In the genomic region with DNA sequence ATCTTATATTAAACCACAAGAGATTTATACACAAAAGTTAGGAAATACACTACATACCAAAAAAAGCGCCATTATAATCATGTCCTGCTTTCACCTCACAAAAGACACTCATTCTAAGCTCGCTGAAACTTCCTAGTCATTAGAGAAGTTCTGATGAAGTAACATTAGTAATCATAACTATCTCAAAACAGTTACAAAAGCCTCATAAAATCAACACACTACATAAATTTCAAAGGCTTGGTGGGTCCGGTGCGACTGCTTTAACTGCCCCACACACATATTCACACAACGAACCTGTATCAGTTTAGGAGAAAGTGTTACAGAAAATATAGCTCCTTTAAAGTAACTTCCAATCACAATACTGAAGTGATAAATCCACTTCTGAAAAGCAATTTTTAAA, we compare ENCODE assay signal across 8 cellular contexts. TPM values are rescaled to one million over a fixed set of nuclear protein-coding genes. Genes with fewer than 3 reads are reported as not detected.
DNase-seq lines count a peak whose midpoint lies in the region; ATAC-seq and TF ChIP-seq lines count a peak whose summit lies in the region.

No MANE protein-coding gene starts in this region.

- DNase-seq in activated naive CD4-positive, alpha-beta T cell treated with Interleukin-2 at 50 U/mL for 16 hours, result peak; percentile 16
- DNase-seq in activated naive CD4-positive, alpha-beta T cell treated with anti-CD3 and anti-CD28 coated beads, Interleukin-2, amount 50 U/mL, for 16 hours, result no peak
- peak; percentile 17 to 28 for DNase-seq in fibroblast of lung (ENCODE audit: low read depth in 2 of 2)
- peak; percentile 31 for DNase-seq in retina
- DNase-seq in NCI-H510A treated with DMSO at 0.1 percent for 48 hours (lab: John Stamatoyannopoulos, UW), result no peak
- no peak for DNase-seq in GDM1 (lab: John Stamatoyannopoulos, UW)

- no peak overlapping the region for H3K9ac ChIP-seq in fibroblast of lung (ENCODE audit: insufficient read depth, low read length)

- H3K4me1 Mint-ChIP-seq in T-helper 1 cell treated with Interleukin-12 subunit alpha and Interleukin-12 subunit beta and Interleukin-4 antibody, amounts not matched to agents 30 μg/mL and 1 μg/mL, for 36 hours (ENCODE audit: low read depth), result peaks cover 41% of the 10 kb centered on the region

- no peaks in the 10 kb centered on the region for H4K20me1 ChIP-seq in fibroblast of lung (ENCODE audit: control insufficient read depth, extremely low read depth, insufficient read depth, low read length)

- peak overlapping the region; percentile 6 for H2AFZ ChIP-seq in fibroblast of lung (ENCODE audit: low read length)

- no peaks in the 10 kb centered on the region for H3K9me3 Mint-ChIP-seq in T-helper 1 cell treated with Interleukin-12 subunit alpha and Interleukin-12 subunit beta and Interleukin-4 antibody, amounts not matched to agents 30 μg/mL and 1 μg/mL, for 36 hours

- no peaks in the 10 kb centered on the region for H3K9me3 ChIP-seq in fibroblast of lung (ENCODE audit: control insufficient read depth, insufficient read depth, low read depth, low read length)

- H3K36me3 ChIP-seq in fibroblast of lung (ENCODE audit: control insufficient read depth, insufficient read depth, low read length), result no peaks in the 10 kb centered on the region

- no peak for ATAC-seq in HG03520 (IDR thresholded peaks at IDR 0.05; ENCODE audit: unreplicated experiment)

- peak overlapping the region; percentile 83 for H3K27ac Mint-ChIP-seq in T-helper 1 cell treated with Interleukin-12 subunit alpha and Interleukin-12 subunit beta and Interleukin-4 antibody, amounts not matched to agents 30 μg/mL and 1 μg/mL, for 36 hours

- peak overlapping the region; percentile 90 for H3K4me2 ChIP-seq in fibroblast of lung (ENCODE audit: extremely low read depth, insufficient read depth, low read length)

- H3K27ac ChIP-seq in fibroblast of lung (ENCODE audit: insufficient read depth, low read length), result peak overlapping the region; percentile 75

- peaks cover 45% of the 10 kb centered on the region for H3K79me2 ChIP-seq in fibroblast of lung (ENCODE audit: control insufficient read depth, insufficient read depth, low read length)

- H3K4me3 ChIP-seq in fibroblast of lung (replicated peaks in 1 of 4; ENCODE audit: control extremely low read depth in 1 of 4, insufficient read depth in 1 of 4, low read depth in 3 of 4, low read length in 4 of 4), result peak overlapping the region; percentile 58 to 90 (median 76)

- no peak for TF ChIP-seq CTCF in fibroblast of lung (conservative IDR thresholded peaks at IDR 0.05 in 1 of 2, IDR thresholded peaks at IDR 0.05 in 1 of 2; ENCODE audit: low read depth in 1 of 2, low read length in 2 of 2)

- H3K4me3 Mint-ChIP-seq in T-helper 1 cell treated with Interleukin-12 subunit alpha and Interleukin-12 subunit beta and Interleukin-4 antibody, amounts not matched to agents 30 μg/mL and 1 μg/mL, for 36 hours, result peak overlapping the region; percentile 89

- peaks cover 2% of the 10 kb centered on the region for H3K4me1 ChIP-seq in fibroblast of lung (ENCODE audit: control insufficient read depth, extremely low read depth, insufficient read depth, low read length)

- no peaks in the 10 kb centered on the region for H3K27me3 ChIP-seq in fibroblast of lung (ENCODE audit: control insufficient read depth, insufficient read depth, low read length)

- H3K36me3 Mint-ChIP-seq in T-helper 1 cell treated with Interleukin-12 subunit alpha and Interleukin-12 subunit beta and Interleukin-4 antibody, amounts not matched to agents 30 μg/mL and 1 μg/mL, for 36 hours (ENCODE audit: low read depth), result peaks cover 9% of the 10 kb centered on the region

- peaks cover 7% of the 10 kb centered on the region for H3K27me3 Mint-ChIP-seq in T-helper 1 cell treated with Interleukin-12 subunit alpha and Interleukin-12 subunit beta and Interleukin-4 antibody, amounts not matched to agents 30 μg/mL and 1 μg/mL, for 36 hours (ENCODE audit: low read depth)

RNA-seq across cellular contexts. Expression of gene PHIP, which starts 1.9 kb away (rescaled TPM):
- total RNA-seq in fibroblast of lung, result 23.1 and 26.1 TPM in 2 replicates
- 6.7 and 7.5 TPM in 2 replicates for polyA plus RNA-seq in fibroblast of lung
- 8.1 and 8.9 TPM in 2 replicates for polyA plus RNA-seq in fibroblast of lung (2012)
- 2.9 and 3.2 TPM in 2 replicates for polyA minus RNA-seq in fibroblast of lung (ENCODE audit: low replicate concordance)

Comparison
In these comparisons a context has a peak if more than half of its experiments do, and no peak if none do; other contexts are left out.
1. DNase-seq: peak in activated naive CD4-positive, alpha-beta T cell treated with Interleukin-2 at 50 U/mL for 16 hours (single experiment), fibroblast of lung (2 of 2) and retina (single experiment); none in activated naive CD4-positive, alpha-beta T cell treated with anti-CD3 and anti-CD28 coated beads, Interleukin-2, amount 50 U/mL, for 16 hours (single experiment), NCI-H510A treated with DMSO at 0.1 percent for 48 hours (single experiment) and GDM1 (single experiment).